ENCODE assay signal across 14 cellular contexts in genomic region chr12:80590085-80590484, GRCh38.
DNase-seq lines count a peak whose midpoint lies in the region; ATAC-seq and TF ChIP-seq lines count a peak whose summit lies in the region.
"Had no signal": no experiment of that assay in that cellular context is flagged by ENCODE, and none has a peak within 500 bp of the region (broad histone marks: within the 10 kb centered on the region; RNA-seq: fewer than 3 reads in every experiment).

No MANE protein-coding gene starts in this region.

- H3K4ac ChIP-seq in trophoblast cell (ENCODE audit: low read depth, low read length): no peak overlapping the region

- no peaks in the 10 kb centered on the region for H3K4me1 ChIP-seq in trophoblast cell (ENCODE audit: control insufficient read depth in 1 of 2, insufficient read depth in 2 of 2, low read length in 2 of 2)

- no peak overlapping the region for H2AFZ ChIP-seq in trophoblast cell (ENCODE audit: insufficient read depth, low read length, poor library complexity)
- H2AFZ ChIP-seq: PC-9 had no signal

- no peak overlapping the region for H2BK12ac ChIP-seq in trophoblast cell (ENCODE audit: low read length)

- no peak overlapping the region for H2AK5ac ChIP-seq in trophoblast cell (ENCODE audit: low read length)

- TF ChIP-seq CTCF in AG10803 (conservative IDR thresholded peaks at IDR 0.05; ENCODE audit: low read length) (no peak), epithelial cell of esophagus (IDR thresholded peaks at IDR 0.05; ENCODE audit: insufficient read depth, low read depth, low read length, missing control alignments) (no peak)

- H3K79me1 ChIP-seq in trophoblast cell (ENCODE audit: low read length): no peaks in the 10 kb centered on the region

- H2BK120ac ChIP-seq in trophoblast cell (ENCODE audit: insufficient read depth, low read length, poor library complexity): no peak overlapping the region

- no peaks in the 10 kb centered on the region for H3K9me3 ChIP-seq in trophoblast cell (ENCODE audit: insufficient read depth, low read depth, low read length)

- H3K14ac ChIP-seq in trophoblast cell (ENCODE audit: low read length): no peak overlapping the region

- H3K79me2 ChIP-seq in trophoblast cell (ENCODE audit: control insufficient read depth, insufficient read depth, low read length, poor library complexity): no peaks in the 10 kb centered on the region

- no peak overlapping the region for H2BK5ac ChIP-seq in trophoblast cell (ENCODE audit: low read depth, low read length, poor library complexity)

- H3K27ac ChIP-seq in trophoblast cell (ENCODE audit: low read depth, low read length): no peak overlapping the region
- H3K27ac ChIP-seq: KMS-11, PC-9 had no signal

- peak; percentile 40 for DNase-seq in AG10803 (ENCODE audit: low read depth)
- DNase-seq in HCEC 1CT: peak; percentile 60
- DNase-seq in epithelial cell of esophagus (ENCODE audit: low read depth): peak; percentile 11
- peak; percentile 76 to 86 for DNase-seq in trophoblast cell
- no peak for DNase-seq in G401 (ENCODE audit: low spot score)
- DNase-seq in glomerular visceral epithelial cell (ENCODE audit: extremely low spot score): no peak
- DNase-seq: CD8-positive, alpha-beta T cell; MG63; NCI-H1105; NCI-H1694 treated with DMSO at 0.1 percent for 48 hours; NCI-H446; PC-9 had no signal

- no peak overlapping the region for H4K91ac ChIP-seq in trophoblast cell (ENCODE audit: low read depth, low read length)

- WGBS in trophoblast cell (ENCODE audit: extremely low coverage, insufficient coverage, insufficient read length): no CpG with 5 or more reads among the region's 4 CpGs

- no peak overlapping the region for H3K4me2 ChIP-seq in trophoblast cell (ENCODE audit: low read length)
- H3K4me2 ChIP-seq: KMS-11, PC-9 had no signal

- no peak overlapping the region for H3K23ac ChIP-seq in trophoblast cell (ENCODE audit: low read length)

- no peaks in the 10 kb centered on the region for H3K36me3 ChIP-seq in trophoblast cell (ENCODE audit: control insufficient read depth in 1 of 2, insufficient read depth in 2 of 2, low read length in 2 of 2)

- no peak for ATAC-seq in HG02798 (IDR thresholded peaks at IDR 0.05; ENCODE audit: poor library complexity, unreplicated experiment)
- ATAC-seq: CD8-positive, alpha-beta T cell had no signal

- no peaks in the 10 kb centered on the region for H3K27me3 ChIP-seq in trophoblast cell (ENCODE audit: insufficient read depth, low read length)
- H3K27me3 ChIP-seq: MG63 had no signal

- no peak overlapping the region for H3K4me3 ChIP-seq in AG10803 (ENCODE audit: low read length)
- no peak overlapping the region for H3K4me3 ChIP-seq in epithelial cell of esophagus (ENCODE audit: low read length)
- no peak overlapping the region for H3K4me3 ChIP-seq in trophoblast cell (ENCODE audit: low read depth, low read length)
- H3K4me3 ChIP-seq: MG63, PC-9 had no signal

- no peak overlapping the region for H3K18ac ChIP-seq in trophoblast cell (ENCODE audit: low read length)

- no peak overlapping the region for H3K9ac ChIP-seq in trophoblast cell (ENCODE audit: low read length)
- H3K9ac ChIP-seq: KMS-11 had no signal

- in situ Hi-C loops in G401 (cut with HindIII; ENCODE audit: low sequenced_read_pairs): no loop called here

- H4K12ac ChIP-seq in trophoblast cell (ENCODE audit: low read depth, low read length): no peak overlapping the region

- no peak overlapping the region for H4K8ac ChIP-seq in trophoblast cell (ENCODE audit: low read depth, low read length)

Comparison
In these comparisons a context has a peak if more than half of its experiments do, and no peak if none do; other contexts are left out.
1. DNase-seq: peak in AG10803 (single experiment), HCEC 1CT (single experiment), epithelial cell of esophagus (single experiment) and trophoblast cell (2 of 2); none in G401 (single experiment) and glomerular visceral epithelial cell (single experiment).